In genomic region chr15:62988701-62989100, GRCh38 we compare ENCODE assay signal across 19 cellular contexts.
"Had no signal": no experiment of that assay in that cellular context is flagged by ENCODE, and none has a peak within 500 bp of the region (broad histone marks: within the 10 kb centered on the region; RNA-seq: fewer than 3 reads in every experiment).

No MANE protein-coding gene starts in this region.

- H3K4me3 ChIP-seq: colonic mucosa, skin epidermis, thoracic aorta, transverse colon had no signal

- DNase-seq: colonic mucosa; dermis blood vessel endothelial cell; erythroblast; foreskin melanocyte; head of caudate nucleus; hypothalamus; islet precursor cell; mammary epithelial cell; naive thymus-derived CD8-positive, alpha-beta T cell; occipital lobe; stimulated activated CD4-positive, alpha-beta T cell treated with anti-CD3 and anti-CD28 coated beads, Interleukin-2, amount 100 ng/mL, for 24 hours; stimulated activated CD4-positive, alpha-beta T cell treated with anti-CD3 and anti-CD28 coated beads, Interleukin-4, amount 100 ng/mL, for 4 hours; stimulated activated naive B cell treated with anti-CD40 and anti-IgM and Interleukin-4, amounts not matched to agents 10 μg/mL and 1 μg/mL and 100 μg/mL, for 72 hours; stimulated activated naive CD8-positive, alpha-beta T cell treated with anti-CD3 and anti-CD28 coated beads, Interleukin-15, amount 100 ng/mL, for 72 hours; transverse colon had no signal

- H3K4me3 Mint-ChIP-seq: naive thymus-derived CD8-positive, alpha-beta T cell; stimulated activated naive B cell treated with anti-CD40 and anti-IgM and Interleukin-4, amounts not matched to agents 10 μg/mL and 1 μg/mL and 100 μg/mL, for 72 hours; stimulated activated naive CD8-positive, alpha-beta T cell treated with anti-CD3 and anti-CD28 coated beads, Interleukin-15, amount 100 ng/mL, for 72 hours had no signal

- H3K9me3 Mint-ChIP-seq: stimulated activated naive B cell treated with anti-CD40 and anti-IgM and Interleukin-4, amounts not matched to agents 10 μg/mL and 1 μg/mL and 100 μg/mL, for 72 hours; stimulated activated naive CD8-positive, alpha-beta T cell treated with anti-CD3 and anti-CD28 coated beads, Interleukin-15, amount 100 ng/mL, for 72 hours had no signal

- H3K4me1 Mint-ChIP-seq: naive thymus-derived CD8-positive, alpha-beta T cell; stimulated activated naive B cell treated with anti-CD40 and anti-IgM and Interleukin-4, amounts not matched to agents 10 μg/mL and 1 μg/mL and 100 μg/mL, for 72 hours; stimulated activated naive CD8-positive, alpha-beta T cell treated with anti-CD3 and anti-CD28 coated beads, Interleukin-15, amount 100 ng/mL, for 72 hours had no signal

- FAIRE-seq: endothelial cell of umbilical vein had no signal

- ATAC-seq: left lobe of liver; naive thymus-derived CD8-positive, alpha-beta T cell; stimulated activated naive B cell treated with anti-CD40 and anti-IgM and Interleukin-4, amounts not matched to agents 10 μg/mL and 1 μg/mL and 100 μg/mL, for 72 hours; stimulated activated naive CD8-positive, alpha-beta T cell treated with anti-CD3 and anti-CD28 coated beads, Interleukin-15, amount 100 ng/mL, for 72 hours had no signal

- H3K27ac Mint-ChIP-seq: naive thymus-derived CD8-positive, alpha-beta T cell; stimulated activated naive B cell treated with anti-CD40 and anti-IgM and Interleukin-4, amounts not matched to agents 10 μg/mL and 1 μg/mL and 100 μg/mL, for 72 hours had no signal

- H3K27me3 ChIP-seq: colonic mucosa, transverse colon had no signal

- H3K36me3 Mint-ChIP-seq: naive thymus-derived CD8-positive, alpha-beta T cell; stimulated activated naive B cell treated with anti-CD40 and anti-IgM and Interleukin-4, amounts not matched to agents 10 μg/mL and 1 μg/mL and 100 μg/mL, for 72 hours had no signal

- H3K27ac ChIP-seq: colonic mucosa, skin epidermis, transverse colon had no signal

- H3K4me1 ChIP-seq: colonic mucosa had no signal

- H3K36me3 ChIP-seq: colonic mucosa, thoracic aorta, transverse colon had no signal

- H3K9me3 ChIP-seq: colonic mucosa, thoracic aorta, transverse colon had no signal
